In genomic region chrX:8464530-8464929, GRCh38 we compare ENCODE assay signal across 11 cellular contexts. TPM values are rescaled to one million over a fixed set of nuclear protein-coding genes. Genes with fewer than 3 reads are reported as not detected.
"Had no signal": no experiment of that assay in that cellular context is flagged by ENCODE, and none has a peak within 500 bp of the region (broad histone marks: within the 10 kb centered on the region; RNA-seq: fewer than 3 reads in every experiment).

Gene VCX3B (plus strand): TSS chrX:8464830. CDS start chrX:8465451, 621 bp downstream.

RNA-seq across cellular contexts. Expression of gene VCX3B, which starts in this region (rescaled TPM):
- total RNA-seq: subcutaneous adipose tissue, suprapubic skin, temporal lobe, thoracic aorta, tibial nerve, transverse colon, upper lobe of right lung, ureter, urinary bladder, uterus, vagina had no signal
- polyA plus RNA-seq: urinary bladder had no signal
